In the genomic region with DNA sequence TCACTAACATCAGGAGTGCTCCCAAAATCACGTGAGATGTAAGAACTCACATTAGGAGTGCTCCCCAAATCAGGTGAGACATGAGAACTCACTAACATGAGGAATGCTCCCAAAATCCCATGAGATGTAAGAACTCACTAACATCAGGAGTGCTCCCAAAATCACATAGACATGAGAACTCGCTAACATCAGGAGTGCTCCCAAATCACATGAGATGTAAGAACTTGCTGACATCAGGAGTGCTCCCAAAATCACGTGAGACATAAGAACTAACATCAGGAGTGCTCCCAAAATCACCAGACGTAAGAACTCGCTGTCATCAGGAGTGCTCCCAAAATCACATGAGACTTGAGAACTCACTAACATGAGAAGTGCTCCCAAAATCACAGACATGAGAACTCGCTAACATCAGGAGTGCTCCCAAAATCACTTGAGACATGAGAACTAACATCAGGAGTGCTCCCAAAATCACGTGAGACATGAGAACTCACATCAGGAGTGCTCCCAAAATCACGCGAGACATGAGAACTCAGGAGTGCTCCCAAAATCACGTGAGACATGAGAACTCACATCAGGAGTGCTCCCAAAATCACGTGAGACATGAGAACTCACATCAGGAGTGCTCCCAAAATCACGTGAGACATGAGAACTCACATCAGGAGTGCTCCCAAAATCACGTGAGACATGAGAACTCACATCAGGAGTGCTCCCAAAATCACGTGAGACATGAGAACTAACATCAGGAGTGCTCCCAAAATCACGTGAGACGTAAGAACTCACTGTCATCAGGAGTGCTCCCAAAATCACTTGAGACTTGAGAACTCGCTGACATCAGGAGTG, we compare ENCODE assay signal across 8 cellular contexts. TPM values are rescaled to one million over a fixed set of nuclear protein-coding genes. Genes with fewer than 3 reads are reported as not detected.
DNase-seq lines count a peak whose midpoint lies in the region; ATAC-seq, FAIRE-seq and TF ChIP-seq lines count a peak whose summit lies in the region.
"Not testable (repeated sequence)": the region's sequence is repeated elsewhere in the genome, so short reads cannot be mapped to it uniquely, and the experiment has no call there.

No MANE protein-coding gene starts in this region.

- POLR2A ChIA-PET in CD8-positive, alpha-beta memory T cell (lab: Charles Lee); HEK293 (lab: Yijun Ruan, JAX): not testable (repeated sequence)

- not testable (repeated sequence) for H2AFZ ChIP-seq in mesenchymal stem cell (ENCODE audit: low read depth, low read length)

- not testable (repeated sequence) for H3K18ac ChIP-seq in mesenchymal stem cell (ENCODE audit: low read depth in 1 of 2, low read length in 2 of 2)

- TF ChIP-seq CTCF in HEK293 (tag by site-specific recombination; IDR thresholded peaks at IDR 0.05); astrocyte of the spinal cord (IDR thresholded peaks at IDR 0.05; ENCODE audit: low read depth, low read length); bronchial epithelial cell (IDR thresholded peaks at IDR 0.05; ENCODE audit: insufficient read depth, low read length, severe bottlenecking); foreskin keratinocyte (conservative IDR thresholded peaks at IDR 0.05): not testable (repeated sequence)

- H3K4me2 ChIP-seq in mesenchymal stem cell (ENCODE audit: low read length, poor library complexity, severe bottlenecking): not testable (repeated sequence)

- not testable (repeated sequence) for H3K23ac ChIP-seq in mesenchymal stem cell (ENCODE audit: low read length in 2 of 2)

- not testable (repeated sequence) for H3K14ac ChIP-seq in mesenchymal stem cell (ENCODE audit: low read length in 2 of 2)

- peaks cover 0 to 19% (median 15%) of the 10 kb centered on the region in 5 donors for H3K9me3 Mint-ChIP-seq in CD8-positive, alpha-beta memory T cell

- not testable (repeated sequence) for H2BK120ac ChIP-seq in mesenchymal stem cell (ENCODE audit: low read depth, low read length)

- not testable (repeated sequence) for H3K4me3 Mint-ChIP-seq in CD8-positive, alpha-beta memory T cell

- not testable (repeated sequence) for H3K27ac ChIP-seq in CD8-positive, alpha-beta memory T cell (ENCODE audit: low read depth, low read length); HEK293 (ENCODE audit: extremely low read depth, low read depth, low read length); foreskin keratinocyte; mesenchymal stem cell (ENCODE audit: low read length, poor library complexity, severe bottlenecking)

- not testable (repeated sequence) for H3K4me1 ChIP-seq in CD8-positive, alpha-beta memory T cell (ENCODE audit: insufficient read depth, low read length); HEK293 (ENCODE audit: control insufficient read depth, insufficient read depth, low read length); foreskin keratinocyte; mesenchymal stem cell (ENCODE audit: control insufficient read depth, insufficient read depth, low read depth, low read length)

- WGBS in mesenchymal stem cell: over 99% methylated on average over 14 of the region's 17 CpGs

- H4K8ac ChIP-seq in mesenchymal stem cell (ENCODE audit: low read length): not testable (repeated sequence)

- in situ Hi-C loops in astrocyte of the spinal cord (cut with HindIII; ENCODE audit: low sequenced_read_pairs): not testable (repeated sequence)

- not testable (repeated sequence) for H2AK5ac ChIP-seq in mesenchymal stem cell (ENCODE audit: low read length, severe bottlenecking)

- TF ChIP-seq POLR2A in erythroblast (IDR thresholded peaks at IDR 0.05; ENCODE audit: low read length): not testable (repeated sequence)

- H3K27me3 Mint-ChIP-seq in CD8-positive, alpha-beta memory T cell: not testable (repeated sequence)

- not testable (repeated sequence) for H2BK12ac ChIP-seq in mesenchymal stem cell (ENCODE audit: low read length in 2 of 2)

- FAIRE-seq in bronchial epithelial cell (lab: Jason Lieb, UNC): peak; percentile 86

- H3K27ac Mint-ChIP-seq in CD8-positive, alpha-beta memory T cell: peak overlapping the region in 1 of 8 donors; percentile 54

- H3K9ac ChIP-seq in mesenchymal stem cell (ENCODE audit: low read length): not testable (repeated sequence)

- peaks cover 48% of the 10 kb centered on the region for H3K79me1 ChIP-seq in mesenchymal stem cell (replicated peaks; ENCODE audit: low read length, poor library complexity, severe bottlenecking)

- ATAC-seq in foreskin keratinocyte: not testable (repeated sequence)

- not testable (repeated sequence) for DNase-seq in CD8-positive, alpha-beta memory T cell; bronchial epithelial cell (ENCODE audit: low read depth)
- DNase-seq in RPMI7951 (ENCODE audit: low read depth) (peak; percentile 6), astrocyte of the spinal cord (ENCODE audit: low read depth, low spot score) (peak; percentile 10), erythroblast (lab: John Stamatoyannopoulos, UW) (peak; percentile 49 to 53), foreskin keratinocyte (peak; percentile 6 to 10), mesenchymal stem cell (peak; percentile 28)

- H3K9me3 ChIP-seq in CD8-positive, alpha-beta memory T cell (ENCODE audit: low read length): peaks cover 20% of the 10 kb centered on the region
- not testable (repeated sequence) for H3K9me3 ChIP-seq in HEK293 (ENCODE audit: control insufficient read depth, insufficient read depth, low read depth, low read length)
- peaks cover 97% of the 10 kb centered on the region for H3K9me3 ChIP-seq in mesenchymal stem cell (ENCODE audit: control insufficient read depth, low read length)

- H2BK15ac ChIP-seq in mesenchymal stem cell (ENCODE audit: low read depth, poor library complexity, severe bottlenecking): not testable (repeated sequence)

- peak overlapping the region; percentile 15 for H3K4me3 ChIP-seq in CD8-positive, alpha-beta memory T cell (ENCODE audit: low read length)
- H3K4me3 ChIP-seq in HEK293 (ENCODE audit: low read depth, low read length); astrocyte of the spinal cord (ENCODE audit: low read depth, low read length); bronchial epithelial cell (ENCODE audit: low read depth, low read length): not testable (repeated sequence)
- H3K4me3 ChIP-seq in mesenchymal stem cell (ENCODE audit: insufficient read depth in 1 of 2, low read depth in 1 of 2, low read length in 2 of 2): peak overlapping the region in 1 of 2 experiments; percentile 58

- H2BK5ac ChIP-seq in mesenchymal stem cell (ENCODE audit: low read depth, low read length, poor library complexity, severe bottlenecking): not testable (repeated sequence)

- H3K4ac ChIP-seq in mesenchymal stem cell (ENCODE audit: low read depth in 1 of 2, low read length in 2 of 2): not testable (repeated sequence)

- peaks cover 51% of the 10 kb centered on the region for H3K36me3 ChIP-seq in CD8-positive, alpha-beta memory T cell (ENCODE audit: insufficient read depth, low read length)
- H3K36me3 ChIP-seq in HEK293 (ENCODE audit: control insufficient read depth in 2 of 2, insufficient read depth in 1 of 2, low read length in 2 of 2) (peaks cover 6 to 80% of the 10 kb centered on the region in 2 experiments; a peak in 2 of 3 replicates), bronchial epithelial cell (ENCODE audit: control insufficient read depth, insufficient read depth, low read length) (peaks cover 25% of the 10 kb centered on the region), mesenchymal stem cell (ENCODE audit: control insufficient read depth in 1 of 2, insufficient read depth in 2 of 2, low read depth in 1 of 2, low read length in 2 of 2) (peaks cover 86 to 94% of the 10 kb centered on the region in 2 experiments)

- H4K91ac ChIP-seq in mesenchymal stem cell (ENCODE audit: low read length): not testable (repeated sequence)

- H3K36me3 Mint-ChIP-seq in CD8-positive, alpha-beta memory T cell: peaks cover 32 to 96% (median 69%) of the 10 kb centered on the region in 3 donors

- H3K4me1 Mint-ChIP-seq in CD8-positive, alpha-beta memory T cell: not testable (repeated sequence)

- H3K27me3 ChIP-seq in CD8-positive, alpha-beta memory T cell (ENCODE audit: insufficient read depth, low read length, poor library complexity, severe bottlenecking); bronchial epithelial cell (ENCODE audit: control insufficient read depth, insufficient read depth, low read length); foreskin keratinocyte; mesenchymal stem cell (ENCODE audit: control insufficient read depth in 1 of 2, insufficient read depth in 1 of 2, low read length in 2 of 2): not testable (repeated sequence)

- CTCF ChIA-PET in CD8-positive, alpha-beta memory T cell (lab: Charles Lee); HEK293 (lab: Yijun Ruan, JAX): not testable (repeated sequence)

TF ChIP-seq in HEK293, 187 proteins besides CTCF, POLR2A, EP300 and RAD21:
- peak; percentile 84 for TF ChIP-seq SETDB1 (IDR thresholded peaks at IDR 0.05; ENCODE audit: insufficient read length, low read length)
- not testable (repeated sequence) for TF ChIP-seq ZNF274 (IDR thresholded peaks at IDR 0.05; ENCODE audit: low read length)
- TF ChIP-seq ZNF274 (tag by site-specific recombination; IDR thresholded peaks at IDR 0.05; ENCODE audit: borderline replicate concordance): peak; percentile 82; the same call in 1 of the 2 replicates

RNA-seq across cellular contexts. Expression of a gene that starts 52.5 kb away (rescaled TPM):
- 10 to 100 TPM; 35.3 to 38.0 TPM for total RNA-seq in CD8-positive, alpha-beta memory T cell
- 31.0 TPM for polyA plus RNA-seq in CD8-positive, alpha-beta memory T cell
- 6.2 and 8.3 TPM in 2 replicates for total RNA-seq in RPMI7951 (2014; rRNA removed; shearing (Covaris generic))
- total RNA-seq in bronchial epithelial cell (27.1 and 32.1 TPM in 2 replicates), foreskin keratinocyte (15.0 and 15.2 TPM in 2 replicates)
- 12.1 and 13.5 TPM in 2 replicates for polyA plus RNA-seq in foreskin keratinocyte
- polyA plus RNA-seq in mesenchymal stem cell (2013, experiment 1 of 2): 11.1 TPM
- polyA plus RNA-seq in mesenchymal stem cell (2013, experiment 2 of 2): 11.3 TPM
